ENCODE assay signal across 9 cellular contexts in the genomic region with DNA sequence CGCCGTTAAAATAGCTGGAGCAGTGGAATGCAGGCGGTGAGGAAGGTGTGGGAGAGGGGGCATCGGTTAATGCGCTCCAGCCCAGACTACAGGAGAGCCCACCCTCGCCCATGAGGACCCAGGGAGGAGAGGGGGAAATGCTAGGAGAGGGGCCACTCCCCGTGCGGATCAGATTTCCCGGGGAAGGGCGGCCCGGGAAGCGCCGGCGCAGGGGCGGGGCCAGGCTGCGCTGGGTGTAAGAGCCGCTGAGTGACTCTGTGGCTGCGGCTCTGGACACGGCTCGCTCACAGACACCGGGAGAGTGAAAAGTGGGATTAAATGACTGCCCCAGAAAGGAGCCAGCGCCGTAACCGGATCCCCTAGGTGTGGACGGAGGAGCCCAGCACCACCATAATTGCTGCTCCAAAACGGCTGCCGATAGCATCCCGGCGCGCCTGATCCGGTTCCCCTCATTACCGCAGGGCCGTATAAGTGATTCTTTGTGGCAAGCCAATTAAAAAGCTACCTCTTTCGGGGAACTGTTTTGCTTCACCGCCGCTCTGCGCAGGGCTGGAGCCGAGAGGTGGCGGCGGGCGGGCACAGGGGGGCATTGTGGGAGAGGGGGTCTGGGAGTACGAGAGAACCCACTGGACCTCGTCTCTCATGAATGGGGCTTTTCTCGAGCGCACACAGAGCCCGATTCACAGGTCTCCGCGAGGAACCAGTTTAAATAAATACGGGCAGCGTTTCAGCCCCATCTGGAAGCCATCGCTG. TPM values are rescaled to one million over a fixed set of nuclear protein-coding genes. Genes with fewer than 3 reads are reported as not detected.
A peak's percentile ranks its signal among the peaks of the same experiment; 100 is the strongest.
DNase-seq lines count a peak whose midpoint lies in the region; ATAC-seq and TF ChIP-seq lines count a peak whose summit lies in the region.
"Had no signal": no experiment of that assay in that cellular context is flagged by ENCODE, and none has a peak within 500 bp of the region (broad histone marks: within the 10 kb centered on the region; RNA-seq: fewer than 3 reads in every experiment).

No MANE protein-coding gene starts in this region.

- intact Hi-C loops in A673 (cut with micrococcal nuclease; ENCODE audit: unreplicated experiment) = loop anchor here (10.0 kb wide), 1 partner anchor 183 kb away; a partner anchor contains a TSS

- peak overlapping the region; percentile 46 for H3K4me3 ChIP-seq in A673 (ENCODE audit: low read depth, low read length, poor library complexity, severe bottlenecking)
- peak overlapping the region; percentile 52 to 63 for H3K4me3 ChIP-seq in muscle layer of duodenum (ENCODE audit: low read depth in 1 of 2, low read length in 2 of 2)

- DNase-seq in A673 (ENCODE audit: low spot score) (peak; percentile 73), GM13977 (ENCODE audit: low spot score) (peak; percentile 42), RWPE1 (ENCODE audit: low spot score) (peak; percentile 75), epidermal melanocyte (ENCODE audit: insufficient read length, low spot score) (peak; percentile 65), middle frontal gyrus (ENCODE audit: extremely low spot score, low spot score) (no peak)

- TF ChIP-seq CTCF in A673 (conservative IDR thresholded peaks at IDR 0.05; ENCODE audit: low read depth, low read length) (no peak), GM13977 (IDR thresholded peaks at IDR 0.05; ENCODE audit: extremely low read depth, insufficient read depth, missing control alignments) (no peak), RWPE1 (conservative IDR thresholded peaks at IDR 0.05; ENCODE audit: low read depth) (no peak)

- peaks cover 58% of the 10 kb centered on the region for H3K27me3 ChIP-seq in A673 (replicated peaks; ENCODE audit: insufficient read depth, low read depth, low read length, poor library complexity)
- peaks cover 61% of the 10 kb centered on the region for H3K27me3 ChIP-seq in muscle layer of duodenum (ENCODE audit: low read depth, low read length)

- CTCF ChIA-PET in A673 (lab: Charles Lee) = interaction anchor here (0.6 to 1.5 kb wide), 3 partner anchors 38 to 1617 kb away, joined by 3 to 4 read pairs (median 3); a partner anchor contains a TSS
- CTCF ChIA-PET in RWPE1 (lab: Yijun Ruan, JAX) = interaction anchor here (0.7 kb wide), 1 partner anchor 617 kb away, joined by 3 read pairs; no protein-coding TSS in a partner anchor

- H3K9me3 ChIP-seq in A673 (ENCODE audit: low read depth, low read length, poor library complexity, severe bottlenecking) (no peaks in the 10 kb centered on the region), muscle layer of duodenum (ENCODE audit: control insufficient read depth in 1 of 2, low read length in 2 of 2) (no peaks in the 10 kb centered on the region)

- BruUV-seq in A673 (replicated peaks; lab: Mats Ljungman, UMichigan) = no TSS peak

- no peaks in the 10 kb centered on the region for H3K36me3 ChIP-seq in A673 (ENCODE audit: insufficient read depth, low read length, poor library complexity, severe bottlenecking)
- no peaks in the 10 kb centered on the region for H3K36me3 ChIP-seq in muscle layer of duodenum (ENCODE audit: control insufficient read depth in 1 of 2, insufficient read depth in 2 of 2, low read length in 2 of 2)

- H3K27ac ChIP-seq in A673 (ENCODE audit: low read depth, low read length, poor library complexity, severe bottlenecking) (no peak overlapping the region), RWPE1 (peak overlapping the region; percentile 89), muscle layer of duodenum (ENCODE audit: low read length) (no peak overlapping the region)

- H3K4me1 ChIP-seq in A673 (ENCODE audit: insufficient read depth, low read length, poor library complexity, severe bottlenecking) (peaks cover 26% of the 10 kb centered on the region), muscle layer of duodenum (ENCODE audit: control insufficient read depth in 1 of 2, insufficient read depth in 2 of 2, low read length in 2 of 2) (peaks cover 22 to 39% of the 10 kb centered on the region in 2 donors)

- no peak for ATAC-seq in HG03457 (IDR thresholded peaks at IDR 0.05; ENCODE audit: unreplicated experiment)
- ATAC-seq in HG02798 (IDR thresholded peaks at IDR 0.05; ENCODE audit: poor library complexity, unreplicated experiment) = no peak

- in situ Hi-C loops in GM13977 (cut with MboI; ENCODE audit: low pct_unique_long_range_greater_than_20kb, low sequenced_read_pairs, unreplicated experiment) = no loop called here

- POLR2A ChIA-PET in A673 (lab: Charles Lee; ENCODE audit: low non-redundant PET) = no interaction called here
- POLR2A ChIA-PET in RWPE1 (lab: Yijun Ruan, JAX; ENCODE audit: low non-redundant PET) = no interaction called here

RNA-seq across cellular contexts. Expression of a gene that starts 2.7 kb away (rescaled TPM):
- total RNA-seq in A673 (2021) = 0.85 and 1.3 TPM in 2 replicates
- total RNA-seq: glomerular endothelial cell had no signal

RNA-seq across cellular contexts. Expression of a gene that starts 38.2 kb away (rescaled TPM):
- 166 and 182 TPM in 2 replicates for total RNA-seq in A673 (2021)
